Comparison of ENCODE assay signal across 1 cellular context in genomic region chr2:27353762-27354596, GRCh38.
TF ChIP-seq lines count a peak whose summit lies in the region.

No MANE protein-coding gene starts in this region.

TF ChIP-seq in WTC11, 78 proteins besides CTCF, POLR2A, EP300 and RAD21 (continued from another document):
- no peak for TF ChIP-seq E2F4 (CRISPR knock-in tag; IDR thresholded peaks at IDR 0.05; ENCODE audit: borderline replicate concordance, low read depth)
- no peak for TF ChIP-seq ATF6 (CRISPR knock-in tag; IDR thresholded peaks at IDR 0.05)
- no peak for TF ChIP-seq E2F5 (CRISPR knock-in tag; IDR thresholded peaks at IDR 0.05)
TF ChIP-seq in WTC11: peak in this region for 0.
